ENCODE assay signal across 11 cellular contexts in genomic region chr1:117753652-117754051, GRCh38.
DNase-seq lines count a peak whose midpoint lies in the region; ATAC-seq and TF ChIP-seq lines count a peak whose summit lies in the region.
"Had no signal": no experiment of that assay in that cellular context is flagged by ENCODE, and none has a peak within 500 bp of the region (broad histone marks: within the 10 kb centered on the region; RNA-seq: fewer than 3 reads in every experiment).

No MANE protein-coding gene starts in this region.

- no peaks in the 10 kb centered on the region for H3F3A ChIP-seq in GM23338 (replicated peaks; ENCODE audit: low read depth)
- H3F3A ChIP-seq in PC-3 (ENCODE audit: low read length, unreplicated experiment) = no peaks in the 10 kb centered on the region

- no peaks in the 10 kb centered on the region for H3K79me2 ChIP-seq in GM23338 (replicated peaks; ENCODE audit: insufficient read depth)
- no peaks in the 10 kb centered on the region for H3K79me2 ChIP-seq in PC-3 (ENCODE audit: low read length)
- H3K79me2 ChIP-seq in fibroblast of lung (ENCODE audit: control insufficient read depth, insufficient read depth, low read length) = no peaks in the 10 kb centered on the region

- H3K36me3 ChIP-seq in GM23338 (ENCODE audit: insufficient read depth) (no peaks in the 10 kb centered on the region), PC-3 (ENCODE audit: low read depth, low read length) (no peaks in the 10 kb centered on the region), fibroblast of lung (ENCODE audit: control insufficient read depth, insufficient read depth, low read length) (no peaks in the 10 kb centered on the region), skeletal muscle tissue (ENCODE audit: control insufficient read depth in 3 of 3, insufficient read depth in 3 of 3, low read length in 3 of 3) (no peaks in the 10 kb centered on the region)

- CTCF ChIA-PET in PC-3 (lab: Charles Lee) = interaction anchor here (0.9 to 2.2 kb wide), 5 partner anchors 13 to 241 kb away, joined by 3 to 8 read pairs (median 3); partner anchors contain the start of gene TENT5C

- BruUV-seq in PC-3 (replicated peaks; lab: Mats Ljungman, UMichigan) = no TSS peak

- DNase-seq in GM23338 (ENCODE audit: low spot score) (no peak), PC-3 (peak; percentile 61), fibroblast of lung (ENCODE audit: low read depth in 2 of 2) (peak; percentile 59 to 73), NCI-H146 (lab: John Stamatoyannopoulos, UW) (no peak), NCI-H187 treated with DMSO at 0.1 percent for 48 hours (lab: John Stamatoyannopoulos, UW) (no peak)
- DNase-seq: amniotic stem cell had no signal

- H3K27me3 ChIP-seq in GM23338 (ENCODE audit: insufficient read depth) (no peaks in the 10 kb centered on the region), PC-3 (ENCODE audit: low read length) (no peaks in the 10 kb centered on the region), fibroblast of lung (ENCODE audit: control insufficient read depth, insufficient read depth, low read length) (no peaks in the 10 kb centered on the region), skeletal muscle tissue (ENCODE audit: control insufficient read depth in 3 of 3, insufficient read depth in 3 of 3, low read length in 3 of 3) (no peaks in the 10 kb centered on the region)

- intact Hi-C loops in PC-3 (cut with micrococcal nuclease) = loop anchor here (1.0 to 10.0 kb wide), 6 partner anchors 43 to 689 kb away; partner anchors contain the start of gene TTF2

- H3K27ac ChIP-seq in GM23338 (ENCODE audit: low read depth) = no peak overlapping the region
- no peak overlapping the region for H3K27ac ChIP-seq in PC-3 (ENCODE audit: low read length)
- H3K27ac ChIP-seq in fibroblast of lung (ENCODE audit: insufficient read depth, low read length) = peak overlapping the region; percentile 36
- no peak overlapping the region for H3K27ac ChIP-seq in skeletal muscle tissue (ENCODE audit: low read depth, low read length)
- H3K27ac ChIP-seq: RWPE1 had no signal

- POLR2A ChIA-PET in PC-3 (lab: Charles Lee; ENCODE audit: unreplicated experiment) = interaction anchor here (0.7 kb wide), 2 partner anchors 219 to 693 kb away, joined by 3 to 5 read pairs; partner anchors contain the start of gene TTF2

- H3K9ac ChIP-seq in PC-3 (ENCODE audit: low read length) = no peak overlapping the region
- H3K9ac ChIP-seq in fibroblast of lung (ENCODE audit: insufficient read depth, low read length) = no peak overlapping the region
- peak overlapping the region in 2 of 3 donors; percentile 42 to 73 for H3K9ac ChIP-seq in skeletal muscle tissue (ENCODE audit: low read depth in 1 of 3, low read length in 3 of 3)

- ATAC-seq in GM23338 = no peak
- peak; percentile 21 for ATAC-seq in PC-3
- no peak for ATAC-seq in GM19328 (IDR thresholded peaks at IDR 0.05; ENCODE audit: unreplicated experiment)

- H3K9me2 ChIP-seq in GM23338 (ENCODE audit: insufficient read depth) (no peaks in the 10 kb centered on the region; the same call in 1 of the 2 replicates), PC-3 (replicated peaks; ENCODE audit: low read length) (no peaks in the 10 kb centered on the region)

- H4K20me1 ChIP-seq in GM23338 (replicated peaks; ENCODE audit: insufficient read depth) (no peaks in the 10 kb centered on the region), PC-3 (ENCODE audit: low read length) (no peaks in the 10 kb centered on the region), fibroblast of lung (ENCODE audit: control insufficient read depth, extremely low read depth, insufficient read depth, low read length) (no peaks in the 10 kb centered on the region)

- no peak for TF ChIP-seq CTCF in GM23338 (conservative IDR thresholded peaks at IDR 0.05; ENCODE audit: low read depth in 2 of 2)
- TF ChIP-seq CTCF in PC-3 (conservative IDR thresholded peaks at IDR 0.05; ENCODE audit: low read depth, low read length) = no peak
- no peak for TF ChIP-seq CTCF in fibroblast of lung (conservative IDR thresholded peaks at IDR 0.05 in 1 of 2, IDR thresholded peaks at IDR 0.05 in 1 of 2; ENCODE audit: low read depth in 1 of 2, low read length in 2 of 2)

- H3K9me3 ChIP-seq in PC-3 (ENCODE audit: low read length) (no peaks in the 10 kb centered on the region), fibroblast of lung (ENCODE audit: control insufficient read depth, insufficient read depth, low read depth, low read length) (no peaks in the 10 kb centered on the region), skeletal muscle tissue (ENCODE audit: control insufficient read depth in 3 of 3, low read length in 3 of 3) (no peaks in the 10 kb centered on the region)

- 0 out of 2 replicates have a peak overlapping the region, but pooled peaks have one; percentile 2 for H2AFZ ChIP-seq in GM23338
- peak overlapping the region; percentile 77 for H2AFZ ChIP-seq in PC-3 (ENCODE audit: low read length)
- H2AFZ ChIP-seq in fibroblast of lung (ENCODE audit: low read length) = no peak overlapping the region

- no peak overlapping the region for H3K4me3 ChIP-seq in GM23338
- peak overlapping the region; percentile 59 for H3K4me3 ChIP-seq in PC-3 (ENCODE audit: low read length)
- peak overlapping the region in 1 of 4 experiments; percentile 47 for H3K4me3 ChIP-seq in fibroblast of lung (replicated peaks in 1 of 4; ENCODE audit: control extremely low read depth in 1 of 4, insufficient read depth in 1 of 4, low read depth in 3 of 4, low read length in 4 of 4)
- H3K4me3 ChIP-seq in skeletal muscle tissue (ENCODE audit: low read length in 3 of 3) = peak overlapping the region; percentile 64 to 68 (median 64)

- H3K4me2 ChIP-seq in GM23338 (no peak overlapping the region), PC-3 (ENCODE audit: low read length) (peak overlapping the region; percentile 78), fibroblast of lung (ENCODE audit: extremely low read depth, insufficient read depth, low read length) (peak overlapping the region; percentile 78)

- H3K4me3 Mint-ChIP-seq in GM23338 = no peak overlapping the region
- H3K4me3 Mint-ChIP-seq: activated CD4-positive, alpha-beta T cell treated with anti-CD3 and anti-CD28 coated beads, Interleukin-2, amount 10 ng/mL, durations not matched to agents 7 days and 5 days; memory B cell had no signal

- peaks cover 10% of the 10 kb centered on the region for H3K27me3 Mint-ChIP-seq in GM23338 (ENCODE audit: insufficient read depth, low read depth, poor library complexity)

- no peaks in the 10 kb centered on the region for H3K9me3 Mint-ChIP-seq in GM23338
- H3K9me3 Mint-ChIP-seq: activated CD4-positive, alpha-beta T cell treated with anti-CD3 and anti-CD28 coated beads, Interleukin-2, amount 10 ng/mL, durations not matched to agents 7 days and 5 days; memory B cell had no signal

- H3K36me3 Mint-ChIP-seq in GM23338 (ENCODE audit: low read depth) = no peaks in the 10 kb centered on the region
- H3K36me3 Mint-ChIP-seq: memory B cell had no signal

- H3K4me1 ChIP-seq in GM23338 (ENCODE audit: insufficient read depth) = 0 out of 2 replicates have a peak, but pooled peaks cover 10% of the 10 kb centered on the region
- H3K4me1 ChIP-seq in PC-3 (ENCODE audit: insufficient read depth, low read length) = peaks cover 27% of the 10 kb centered on the region
- peaks cover 10% of the 10 kb centered on the region for H3K4me1 ChIP-seq in fibroblast of lung (ENCODE audit: control insufficient read depth, extremely low read depth, insufficient read depth, low read length)
- peaks cover 7 to 10% (median 7%) of the 10 kb centered on the region in 3 donors for H3K4me1 ChIP-seq in skeletal muscle tissue (ENCODE audit: control insufficient read depth in 3 of 3, insufficient read depth in 3 of 3, low read length in 3 of 3)

- H3K4me1 Mint-ChIP-seq in GM23338 = peaks cover 20% of the 10 kb centered on the region

- no peak overlapping the region for H3K27ac Mint-ChIP-seq in GM23338
- H3K27ac Mint-ChIP-seq: activated CD4-positive, alpha-beta T cell treated with anti-CD3 and anti-CD28 coated beads, Interleukin-2, amount 10 ng/mL, durations not matched to agents 7 days and 5 days; memory B cell had no signal

TF ChIP-seq in GM23338, 12 proteins besides CTCF, POLR2A, EP300 and RAD21 (continues in another document):
- TF ChIP-seq NANOG (IDR thresholded peaks at IDR 0.05; ENCODE audit: borderline replicate concordance) (no peak), STAT1 (IDR thresholded peaks at IDR 0.05; ENCODE audit: unreplicated experiment) (no peak), CREB1 (CRISPR knock-in tag; IDR thresholded peaks at IDR 0.05; ENCODE audit: low read depth) (no peak)
- TF ChIP-seq, protein P1, sequence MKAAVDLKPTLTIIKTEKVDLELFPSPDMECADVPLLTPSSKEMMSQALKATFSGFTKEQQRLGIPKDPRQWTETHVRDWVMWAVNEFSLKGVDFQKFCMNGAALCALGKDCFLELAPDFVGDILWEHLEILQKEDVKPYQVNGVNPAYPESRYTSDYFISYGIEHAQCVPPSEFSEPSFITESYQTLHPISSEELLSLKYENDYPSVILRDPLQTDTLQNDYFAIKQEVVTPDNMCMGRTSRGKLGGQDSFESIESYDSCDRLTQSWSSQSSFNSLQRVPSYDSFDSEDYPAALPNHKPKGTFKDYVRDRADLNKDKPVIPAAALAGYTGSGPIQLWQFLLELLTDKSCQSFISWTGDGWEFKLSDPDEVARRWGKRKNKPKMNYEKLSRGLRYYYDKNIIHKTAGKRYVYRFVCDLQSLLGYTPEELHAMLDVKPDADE (IDR thresholded peaks at IDR 0.05) = no peak
- TF ChIP-seq, protein P2, sequence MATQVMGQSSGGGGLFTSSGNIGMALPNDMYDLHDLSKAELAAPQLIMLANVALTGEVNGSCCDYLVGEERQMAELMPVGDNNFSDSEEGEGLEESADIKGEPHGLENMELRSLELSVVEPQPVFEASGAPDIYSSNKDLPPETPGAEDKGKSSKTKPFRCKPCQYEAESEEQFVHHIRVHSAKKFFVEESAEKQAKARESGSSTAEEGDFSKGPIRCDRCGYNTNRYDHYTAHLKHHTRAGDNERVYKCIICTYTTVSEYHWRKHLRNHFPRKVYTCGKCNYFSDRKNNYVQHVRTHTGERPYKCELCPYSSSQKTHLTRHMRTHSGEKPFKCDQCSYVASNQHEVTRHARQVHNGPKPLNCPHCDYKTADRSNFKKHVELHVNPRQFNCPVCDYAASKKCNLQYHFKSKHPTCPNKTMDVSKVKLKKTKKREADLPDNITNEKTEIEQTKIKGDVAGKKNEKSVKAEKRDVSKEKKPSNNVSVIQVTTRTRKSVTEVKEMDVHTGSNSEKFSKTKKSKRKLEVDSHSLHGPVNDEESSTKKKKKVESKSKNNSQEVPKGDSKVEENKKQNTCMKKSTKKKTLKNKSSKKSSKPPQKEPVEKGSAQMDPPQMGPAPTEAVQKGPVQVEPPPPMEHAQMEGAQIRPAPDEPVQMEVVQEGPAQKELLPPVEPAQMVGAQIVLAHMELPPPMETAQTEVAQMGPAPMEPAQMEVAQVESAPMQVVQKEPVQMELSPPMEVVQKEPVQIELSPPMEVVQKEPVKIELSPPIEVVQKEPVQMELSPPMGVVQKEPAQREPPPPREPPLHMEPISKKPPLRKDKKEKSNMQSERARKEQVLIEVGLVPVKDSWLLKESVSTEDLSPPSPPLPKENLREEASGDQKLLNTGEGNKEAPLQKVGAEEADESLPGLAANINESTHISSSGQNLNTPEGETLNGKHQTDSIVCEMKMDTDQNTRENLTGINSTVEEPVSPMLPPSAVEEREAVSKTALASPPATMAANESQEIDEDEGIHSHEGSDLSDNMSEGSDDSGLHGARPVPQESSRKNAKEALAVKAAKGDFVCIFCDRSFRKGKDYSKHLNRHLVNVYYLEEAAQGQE (IDR thresholded peaks at IDR 0.05; ENCODE audit: unreplicated experiment) = no peak

Comparison
In these comparisons a context has a peak if more than half of its experiments do, and no peak if none do; other contexts are left out.
1. DNase-seq: peak in PC-3 (single experiment) and fibroblast of lung (2 of 2); none in GM23338 (single experiment), NCI-H146 (single experiment) and NCI-H187 treated with DMSO at 0.1 percent for 48 hours (single experiment).
2. H3K9ac ChIP-seq: peak in skeletal muscle tissue (2 of 3); none in PC-3 (single experiment) and fibroblast of lung (single experiment).